Comparison of ENCODE assay signal across 9 cellular contexts in the genomic region with DNA sequence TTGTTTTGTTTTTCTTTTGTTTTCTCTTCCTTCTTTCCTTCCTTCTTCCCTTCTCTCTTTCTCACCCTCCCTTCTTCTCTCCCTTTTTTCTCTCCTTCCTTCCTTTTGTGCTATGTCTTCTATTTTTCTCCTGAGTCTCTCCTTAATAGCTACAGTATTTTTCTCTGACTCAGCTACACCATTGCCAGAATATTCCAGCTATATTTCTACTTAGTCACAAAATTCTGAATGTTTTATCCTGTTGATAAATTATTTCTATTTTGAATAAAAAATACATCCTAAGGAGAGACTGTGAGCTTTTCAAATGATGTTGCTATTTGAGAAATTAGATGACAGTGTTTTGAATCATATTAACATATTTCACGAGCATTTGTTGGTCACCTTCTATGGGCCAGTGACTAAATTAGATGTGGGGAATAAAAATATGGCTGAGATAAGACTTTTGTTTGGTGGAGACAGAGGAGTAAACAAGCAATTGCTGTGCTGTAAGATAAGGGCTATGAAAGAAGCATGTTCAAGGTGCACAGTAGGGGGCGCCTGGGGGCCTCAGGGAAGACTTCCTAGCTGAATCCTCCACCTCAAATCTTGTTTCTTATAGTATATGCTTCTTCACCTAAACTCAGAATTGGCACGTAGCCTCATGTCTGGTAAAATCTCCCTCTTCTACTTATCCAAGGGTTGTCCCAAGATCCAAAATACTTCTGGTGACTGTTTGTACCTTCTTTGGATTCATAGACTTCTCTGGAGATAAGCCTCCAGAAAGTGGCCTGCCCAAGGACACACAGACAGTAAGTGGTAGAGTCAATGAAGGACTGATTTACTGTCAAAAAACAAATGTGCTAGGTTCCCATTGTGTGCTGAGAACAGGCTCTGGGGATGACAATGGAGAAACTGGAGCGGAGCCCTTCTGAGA.
DNase-seq lines count a peak whose midpoint lies in the region; ATAC-seq, FAIRE-seq and TF ChIP-seq lines count a peak whose summit lies in the region.
"Had no signal": no experiment of that assay in that cellular context is flagged by ENCODE, and none has a peak within 500 bp of the region (broad histone marks: within the 10 kb centered on the region; RNA-seq: fewer than 3 reads in every experiment).

No MANE protein-coding gene starts in this region.

- H3K4me3 ChIP-seq in AG04449 (ENCODE audit: low read depth, low read length): no peak overlapping the region
- H3K4me3 ChIP-seq in GM12875 (ENCODE audit: low read depth, low read length): no peak overlapping the region
- H3K4me3 ChIP-seq in HepG2 (replicated peaks in 1 of 3; ENCODE audit: insufficient read depth in 1 of 3, low read depth in 2 of 3, low read length in 3 of 3): no peak overlapping the region
- no peak overlapping the region for H3K4me3 ChIP-seq in transverse colon

- H4K20me1 ChIP-seq in HepG2 (ENCODE audit: insufficient read depth, low read length): no peaks in the 10 kb centered on the region

- TF ChIP-seq CTCF in AG04449 (IDR thresholded peaks at IDR 0.05; ENCODE audit: insufficient read depth, low read length, missing control alignments) (peak; percentile 66), GM12875 (IDR thresholded peaks at IDR 0.05; ENCODE audit: borderline replicate concordance, insufficient read depth, low read depth, low read length) (peak; percentile 61), HepG2 (CRISPR knock-in tag; IDR thresholded peaks at IDR 0.05) (peak; percentile 34; the same call in 1 of the 2 replicates), transverse colon (IDR thresholded peaks at IDR 0.05) (peak in 2 of 5 experiments; percentile 24 to 33)

- intact Hi-C loops in HepG2 (cut with micrococcal nuclease; ENCODE audit: unreplicated experiment): no loop called here
- intact Hi-C loops in transverse colon (cut with DNase I; ENCODE audit: low total_unique reads): no loop called here

- no peak for ATAC-seq in HepG2

- in situ Hi-C loops in HepG2 (cut with HindIII; ENCODE audit: extremely low pct_ligation_motif_present, low pct_unique_long_range_greater_than_20kb): no loop called here
- in situ Hi-C loops in transverse colon (cut with MboI; ENCODE audit: low pct_ligation_motif_present in 1 of 4, low pct_unique_long_range_greater_than_20kb in 1 of 4, low sequenced_read_pairs in 3 of 4): loop anchor here in 1 of 4 donors (25.0 kb wide), 1 partner anchor 565 kb away; no protein-coding TSS in a partner anchor

- H3K36me3 ChIP-seq in HepG2 (replicated peaks in 1 of 2; ENCODE audit: control insufficient read depth in 1 of 2, insufficient read depth in 2 of 2, low read length in 2 of 2): no peaks in the 10 kb centered on the region
- no peaks in the 10 kb centered on the region for H3K36me3 ChIP-seq in transverse colon

- DNase-seq in AG04449 (ENCODE audit: low read depth, low spot score): no peak
- peak; percentile 24 to 74 for DNase-seq in SHP77 (lab: John Stamatoyannopoulos, UW)
- peak; percentile 50 for DNase-seq in amniotic epithelial cell (ENCODE audit: low read depth)
- no peak for DNase-seq in HepG2 (ENCODE audit: low spot score)
- DNase-seq in transverse colon: peak; percentile 27
- DNase-seq in HuH-7.5 (ENCODE audit: low spot score): no peak
- DNase-seq in NCI-H2171 (lab: John Stamatoyannopoulos, UW): no peak

- TF ChIP-seq POLR2A in HepG2 (IDR thresholded peaks at IDR 0.05; ENCODE audit: insufficient read depth in 1 of 2, low read depth in 2 of 2, low read length in 2 of 2): no peak
- no peak for TF ChIP-seq POLR2A in transverse colon (IDR thresholded peaks at IDR 0.05)

- POLR2A ChIA-PET in AG04449 (lab: Yijun Ruan, JAX) (no interaction called here), HepG2 (lab: Yijun Ruan, JAX) (no interaction called here)

- TF ChIP-seq RAD21 in HepG2 (CRISPR knock-in tag; IDR thresholded peaks at IDR 0.05): no peak

- H3K79me2 ChIP-seq in HepG2 (ENCODE audit: insufficient read depth, low read length): no peaks in the 10 kb centered on the region

- H3K27ac ChIP-seq in HepG2 (ENCODE audit: extremely low read length, insufficient read depth, low read length) (no peak overlapping the region), transverse colon (no peak overlapping the region)
- H3K27ac ChIP-seq: epithelial cell of prostate had no signal

- no TSS peak for BruUV-seq in HepG2 (replicated peaks; lab: Mats Ljungman, UMichigan)

- no peak overlapping the region for H3K4me2 ChIP-seq in HepG2 (ENCODE audit: low read depth, low read length)

- no peaks in the 10 kb centered on the region for H3K9me3 ChIP-seq in HepG2 (ENCODE audit: low read length)
- no peaks in the 10 kb centered on the region for H3K9me3 ChIP-seq in transverse colon

- 40% methylated on average over 4 of the region's 4 CpGs for WGBS in HepG2 (ENCODE audit: low lambda C conversion rate)
- WGBS in transverse colon (ENCODE audit: low coverage in 1 of 2), 2 donors: 47 to 56% methylated on average over 4 of the region's 4 CpGs

- H3K27me3 ChIP-seq in HepG2 (ENCODE audit: control insufficient read depth in 1 of 2, insufficient read depth in 2 of 2, low read length in 2 of 2) (no peaks in the 10 kb centered on the region; a peak in 1 of 5 replicates), transverse colon (peaks cover 6% of the 10 kb centered on the region)

- no peaks in the 10 kb centered on the region for H3K4me1 ChIP-seq in HepG2 (ENCODE audit: insufficient read depth, low read length)
- H3K4me1 ChIP-seq in transverse colon: no peaks in the 10 kb centered on the region

- TF ChIP-seq EP300 in HepG2 (IDR thresholded peaks at IDR 0.05; ENCODE audit: low read depth in 2 of 2, low read length in 2 of 2) (no peak), HepG2 (CRISPR knock-in tag; IDR thresholded peaks at IDR 0.05; ENCODE audit: borderline replicate concordance) (no peak), transverse colon (IDR thresholded peaks at IDR 0.05; ENCODE audit: low read depth) (no peak)

- CTCF ChIA-PET in AG04449 (lab: Yijun Ruan, JAX) (interaction anchor here (0.7 to 3.8 kb wide), 27 partner anchors 9 to 626 kb away, joined by 3 to 16 read pairs (median 4); no protein-coding TSS in a partner anchor), HepG2 (lab: Yijun Ruan, JAX; ENCODE audit: low intra/inter-chr PET ratio, low total read pairs) (no interaction called here)

- FAIRE-seq in HepG2 (lab: Jason Lieb, UNC): no peak

- no peak overlapping the region for H2AFZ ChIP-seq in HepG2 (ENCODE audit: low read length)

- no peak overlapping the region for H3K9ac ChIP-seq in HepG2 (ENCODE audit: insufficient read depth, low read depth, low read length)

TF ChIP-seq in HepG2, 621 proteins besides CTCF, POLR2A, EP300 and RAD21:
- no peak for TF ChIP-seq ERF (CRISPR knock-in tag; IDR thresholded peaks at IDR 0.05)
- TF ChIP-seq JUN (CRISPR knock-in tag; IDR thresholded peaks at IDR 0.05): no peak
- TF ChIP-seq ZNF496 (CRISPR knock-in tag; IDR thresholded peaks at IDR 0.05; ENCODE audit: insufficient replicate concordance): no peak
- TF ChIP-seq ZNF850 (CRISPR knock-in tag; conservative IDR thresholded peaks at IDR 0.05): no peak
- TF ChIP-seq EZH2 (conservative IDR thresholded peaks at IDR 0.05; ENCODE audit: low read depth, low read length): no peak
- TF ChIP-seq, protein P1, sequence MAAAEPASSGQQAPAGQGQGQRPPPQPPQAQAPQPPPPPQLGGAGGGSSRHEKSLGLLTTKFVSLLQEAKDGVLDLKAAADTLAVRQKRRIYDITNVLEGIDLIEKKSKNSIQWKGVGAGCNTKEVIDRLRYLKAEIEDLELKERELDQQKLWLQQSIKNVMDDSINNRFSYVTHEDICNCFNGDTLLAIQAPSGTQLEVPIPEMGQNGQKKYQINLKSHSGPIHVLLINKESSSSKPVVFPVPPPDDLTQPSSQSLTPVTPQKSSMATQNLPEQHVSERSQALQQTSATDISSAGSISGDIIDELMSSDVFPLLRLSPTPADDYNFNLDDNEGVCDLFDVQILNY (CRISPR knock-in tag; conservative IDR thresholded peaks at IDR 0.05): no peak
- no peak for TF ChIP-seq NFE2L2 (IDR thresholded peaks at IDR 0.05; ENCODE audit: low read length)
- no peak for TF ChIP-seq SMC3 (IDR thresholded peaks at IDR 0.05; ENCODE audit: low read length)

Comparison
In these comparisons a context has a peak if more than half of its experiments do, and no peak if none do; other contexts are left out.
1. DNase-seq: peak in SHP77 (2 of 2), amniotic epithelial cell (single experiment) and transverse colon (single experiment); none in AG04449 (single experiment), HepG2 (single experiment), HuH-7.5 (single experiment) and NCI-H2171 (single experiment).